Comparison of ENCODE assay signal across 1 cellular context in genomic region chr20:45119556-45120266, GRCh38.
A peak's percentile ranks its signal among the peaks of the same experiment; 100 is the strongest.
TF ChIP-seq lines count a peak whose summit lies in the region.

No MANE protein-coding gene starts in this region.

TF ChIP-seq in HepG2, 621 proteins besides CTCF, POLR2A, EP300 and RAD21 (continued from another document):
- TF ChIP-seq HHEX (CRISPR knock-in tag; IDR thresholded peaks at IDR 0.05) (no peak), ZNF563 (CRISPR knock-in tag; IDR thresholded peaks at IDR 0.05) (no peak), FOXP1 (IDR thresholded peaks at IDR 0.05) (no peak), FOXP1 (CRISPR knock-in tag; IDR thresholded peaks at IDR 0.05) (0 out of 2 replicates have a peak, but pooled peaks have one; percentile 27), ZFP91 (CRISPR knock-in tag; IDR thresholded peaks at IDR 0.05; ENCODE audit: borderline replicate concordance) (no peak), ZNF552 (CRISPR knock-in tag; IDR thresholded peaks at IDR 0.05; ENCODE audit: borderline replicate concordance) (no peak), ZNF546 (CRISPR knock-in tag; conservative IDR thresholded peaks at IDR 0.05) (no peak), ZNF710 (CRISPR knock-in tag; IDR thresholded peaks at IDR 0.05; ENCODE audit: borderline replicate concordance) (no peak), NR2C2 (CRISPR knock-in tag; IDR thresholded peaks at IDR 0.05; ENCODE audit: borderline replicate concordance) (no peak), XBP1 (CRISPR knock-in tag; IDR thresholded peaks at IDR 0.05) (no peak), GABPB1 (CRISPR knock-in tag; IDR thresholded peaks at IDR 0.05) (no peak), ZNF839 (CRISPR knock-in tag; IDR thresholded peaks at IDR 0.05; ENCODE audit: borderline replicate concordance) (no peak), KAT8 (CRISPR knock-in tag; IDR thresholded peaks at IDR 0.05) (no peak), BRD4 (CRISPR knock-in tag; IDR thresholded peaks at IDR 0.05) (no peak), ZNF510 (CRISPR knock-in tag; IDR thresholded peaks at IDR 0.05; ENCODE audit: low read depth) (no peak), ZNF280D (CRISPR knock-in tag; IDR thresholded peaks at IDR 0.05) (no peak), ZNF121 (CRISPR knock-in tag; IDR thresholded peaks at IDR 0.05) (peak; percentile 93)
